ENCODE assay signal across 1 cellular context in genomic region chr16:85289760-85290625, GRCh38.
TF ChIP-seq lines count a peak whose summit lies in the region.

No MANE protein-coding gene starts in this region.

TF ChIP-seq in HepG2, 621 proteins besides CTCF, POLR2A, EP300 and RAD21 (continued from another document and continues in another):
- TF ChIP-seq ZNF770 (CRISPR knock-in tag; IDR thresholded peaks at IDR 0.05) (no peak), ATF7 (IDR thresholded peaks at IDR 0.05) (no peak), ATF7 (CRISPR knock-in tag; IDR thresholded peaks at IDR 0.05) (peak; percentile 26; the same call in 1 of the 2 replicates), ZNF235 (CRISPR knock-in tag; IDR thresholded peaks at IDR 0.05; ENCODE audit: borderline replicate concordance) (no peak), MIER2 (CRISPR knock-in tag; IDR thresholded peaks at IDR 0.05) (no peak), ATF5 (CRISPR knock-in tag; IDR thresholded peaks at IDR 0.05; ENCODE audit: low read depth) (peak; percentile 57; the same call in 1 of the 2 replicates), PITX1 (CRISPR knock-in tag; IDR thresholded peaks at IDR 0.05) (0 out of 2 replicates have a peak, but pooled peaks have one; percentile 23), ZNF292 (CRISPR knock-in tag; IDR thresholded peaks at IDR 0.05; ENCODE audit: borderline replicate concordance, low read depth) (peak; percentile 50; the same call in 1 of the 2 replicates), BATF2 (CRISPR knock-in tag; IDR thresholded peaks at IDR 0.05) (no peak), GABPB1 (CRISPR knock-in tag; IDR thresholded peaks at IDR 0.05) (no peak), ZNF343 (CRISPR knock-in tag; IDR thresholded peaks at IDR 0.05) (no peak), RORA (CRISPR knock-in tag; IDR thresholded peaks at IDR 0.05) (no peak), PAXIP1 (CRISPR knock-in tag; conservative IDR thresholded peaks at IDR 0.05) (0 out of 2 replicates have a peak, but pooled peaks have one; percentile 23), NFE2L2 (IDR thresholded peaks at IDR 0.05; ENCODE audit: low read length) (no peak), THAP11 (CRISPR knock-in tag; IDR thresholded peaks at IDR 0.05) (no peak), ZFY (CRISPR knock-in tag; IDR thresholded peaks at IDR 0.05) (peak; percentile 33; the same call in 1 of the 2 replicates), FOXJ3 (CRISPR knock-in tag; IDR thresholded peaks at IDR 0.05; ENCODE audit: borderline replicate concordance) (no peak), RFX1 (IDR thresholded peaks at IDR 0.05) (no peak), ZMYM3 (CRISPR knock-in tag; IDR thresholded peaks at IDR 0.05) (peak; percentile 51; the same call in 1 of the 2 replicates), JUN (CRISPR knock-in tag; IDR thresholded peaks at IDR 0.05) (no peak), MZF1 (CRISPR knock-in tag; IDR thresholded peaks at IDR 0.05; ENCODE audit: borderline replicate concordance) (no peak), AGO2 (optimal IDR thresholded peaks at IDR 0.05; ENCODE audit: low read depth, low read length) (no peak), ZNF605 (CRISPR knock-in tag; IDR thresholded peaks at IDR 0.05) (no peak; the same call in 1 of the 2 replicates), ZNF549 (CRISPR knock-in tag; IDR thresholded peaks at IDR 0.05) (no peak), ZNF646 (CRISPR knock-in tag; IDR thresholded peaks at IDR 0.05) (peak; percentile 24; the same call in 1 of the 2 replicates), ZNF572 (CRISPR knock-in tag; IDR thresholded peaks at IDR 0.05) (no peak), SIX1 (CRISPR knock-in tag; IDR thresholded peaks at IDR 0.05; ENCODE audit: borderline replicate concordance) (0 out of 2 replicates have a peak, but pooled peaks have one; percentile 23), ZNF362 (CRISPR knock-in tag; IDR thresholded peaks at IDR 0.05; ENCODE audit: borderline replicate concordance) (peak; percentile 19; the same call in 1 of the 2 replicates), SP1 (IDR thresholded peaks at IDR 0.05) (no peak), SP1 (CRISPR knock-in tag; IDR thresholded peaks at IDR 0.05) (no peak), FOXO4 (CRISPR knock-in tag; conservative IDR thresholded peaks at IDR 0.05) (0 out of 2 replicates have a peak, but pooled peaks have one; percentile 17), MYPOP (CRISPR knock-in tag; IDR thresholded peaks at IDR 0.05) (0 out of 2 replicates have a peak, but pooled peaks have one; percentile 15), PREB (CRISPR knock-in tag; IDR thresholded peaks at IDR 0.05) (no peak), MAX (IDR thresholded peaks at IDR 0.05) (peak; percentile 30; the same call in 1 of the 2 replicates), HOXA3 (CRISPR knock-in tag; IDR thresholded peaks at IDR 0.05) (0 out of 2 replicates have a peak, but pooled peaks have one; percentile 6), KAT7 (CRISPR knock-in tag; IDR thresholded peaks at IDR 0.05; ENCODE audit: borderline replicate concordance) (no peak), DZIP1 (CRISPR knock-in tag; IDR thresholded peaks at IDR 0.05) (peak; percentile 61; the same call in 1 of the 2 replicates)
